Comparison of ENCODE assay signal across 12 cellular contexts in the genomic region with DNA sequence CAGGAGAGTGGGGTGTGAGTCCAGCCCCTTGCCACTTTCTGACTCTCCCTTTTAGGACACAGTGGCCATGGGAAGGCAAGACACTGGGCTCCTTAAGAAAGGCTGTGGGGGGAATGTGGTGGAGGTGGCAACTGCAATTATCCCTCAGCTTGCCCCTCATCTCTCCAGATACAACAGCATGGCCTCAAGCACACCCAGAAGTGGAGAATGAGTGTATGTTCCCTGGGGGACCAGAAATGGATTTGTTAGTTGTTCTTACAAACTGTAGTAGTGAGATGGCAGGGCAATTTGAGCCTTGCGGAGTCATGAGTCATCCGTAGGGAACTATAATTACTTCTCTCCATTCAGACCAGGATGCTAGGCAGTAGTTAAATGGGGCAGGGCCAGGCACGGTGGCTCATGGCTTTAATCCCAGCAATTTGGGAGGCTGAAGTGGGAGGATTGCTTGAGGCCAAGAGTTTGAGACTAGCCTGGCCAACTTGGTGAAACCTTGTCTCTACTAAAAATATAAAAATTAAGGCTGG. TPM values are rescaled to one million over a fixed set of nuclear protein-coding genes. Genes with fewer than 3 reads are reported as not detected.
A peak's percentile ranks its signal among the peaks of the same experiment; 100 is the strongest.
DNase-seq lines count a peak whose midpoint lies in the region; ATAC-seq and TF ChIP-seq lines count a peak whose summit lies in the region.
"Had no signal": no experiment of that assay in that cellular context is flagged by ENCODE, and none has a peak within 500 bp of the region (broad histone marks: within the 10 kb centered on the region; RNA-seq: fewer than 3 reads in every experiment).

No MANE protein-coding gene starts in this region.

- no peak overlapping the region for H3K9ac ChIP-seq in neural progenitor cell

- H3K4me2 ChIP-seq in neural progenitor cell = no peak overlapping the region

- no peak for ATAC-seq in activated CD4-positive, alpha-beta T cell treated with anti-CD3 and anti-CD28 coated beads for 36 hours
- ATAC-seq: activated T-cell treated with anti-CD3 and anti-CD28 coated beads, Interleukin-2, amount 50 U/mL, for 72 hours had no signal

- CTCF ChIA-PET in activated CD4-positive, alpha-beta T cell treated with anti-CD3 and anti-CD28 coated beads for 36 hours (lab: Charles Lee) = interaction anchor here (0.5 to 1.1 kb wide), 2 partner anchors 26 to 453 kb away, joined by 3 read pairs; no protein-coding TSS in a partner anchor

- peaks cover 2% of the 10 kb centered on the region for H3K27me3 Mint-ChIP-seq in neural progenitor cell (ENCODE audit: insufficient read depth, low read depth)
- peaks cover 4% of the 10 kb centered on the region for H3K27me3 Mint-ChIP-seq in activated CD4-positive, alpha-beta T cell treated with anti-CD3 and anti-CD28 coated beads for 36 hours

- H3K4me3 Mint-ChIP-seq in neural progenitor cell = no peak overlapping the region
- no peak overlapping the region for H3K4me3 Mint-ChIP-seq in activated CD4-positive, alpha-beta T cell treated with anti-CD3 and anti-CD28 coated beads for 36 hours
- H3K4me3 Mint-ChIP-seq: activated T-cell treated with anti-CD3 and anti-CD28 coated beads, Interleukin-2, amount 50 U/mL, for 72 hours had no signal

- POLR2A ChIA-PET in activated CD4-positive, alpha-beta T cell treated with anti-CD3 and anti-CD28 coated beads for 36 hours (lab: Charles Lee) = no interaction called here

- H4K20me1 ChIP-seq in neural progenitor cell (ENCODE audit: low read depth) = no peaks in the 10 kb centered on the region

- peaks cover 12% of the 10 kb centered on the region for H3K4me1 ChIP-seq in neural progenitor cell

- H3K9me3 Mint-ChIP-seq in neural progenitor cell = no peaks in the 10 kb centered on the region
- H3K9me3 Mint-ChIP-seq in activated CD4-positive, alpha-beta T cell treated with anti-CD3 and anti-CD28 coated beads for 36 hours (ENCODE audit: low read depth) = no peaks in the 10 kb centered on the region
- H3K9me3 Mint-ChIP-seq: activated T-cell treated with anti-CD3 and anti-CD28 coated beads, Interleukin-2, amount 50 U/mL, for 72 hours had no signal

- no peaks in the 10 kb centered on the region for H3K9me3 ChIP-seq in neural progenitor cell (ENCODE audit: low read depth)
- H3K9me3 ChIP-seq: ovary had no signal

- no peak overlapping the region for H3K27ac ChIP-seq in brain microvascular endothelial cell
- H3K27ac ChIP-seq in neural progenitor cell = no peak overlapping the region
- H3K27ac ChIP-seq: 22Rv1, ovary had no signal

- TF ChIP-seq CTCF in brain microvascular endothelial cell (IDR thresholded peaks at IDR 0.05; ENCODE audit: low read depth, low read length, missing control alignments) (no peak), neural progenitor cell (IDR thresholded peaks at IDR 0.05) (no peak)

- H3K4me1 Mint-ChIP-seq in neural progenitor cell = peaks cover 9% of the 10 kb centered on the region
- H3K4me1 Mint-ChIP-seq in activated CD4-positive, alpha-beta T cell treated with anti-CD3 and anti-CD28 coated beads for 36 hours = peaks cover 14% of the 10 kb centered on the region

- intact Hi-C loops in activated CD4-positive, alpha-beta T cell treated with anti-CD3 and anti-CD28 coated beads for 36 hours (cut with DNase I, micrococcal nuclease) = no loop called here

- H3F3A ChIP-seq in neural progenitor cell (ENCODE audit: low read depth) = peaks cover 26% of the 10 kb centered on the region

- DNase-seq in DMS53 (lab: John Stamatoyannopoulos, UW) (peak; percentile 33), DMS53 treated with DMSO at 0.1 percent for 48 hours (lab: John Stamatoyannopoulos, UW; ENCODE audit: unreplicated experiment) (no peak), NCI-H1436 (lab: John Stamatoyannopoulos, UW) (peak; percentile 95), brain microvascular endothelial cell (peak; percentile 69), neural progenitor cell (ENCODE audit: low spot score) (no peak)
- no peak for DNase-seq in activated CD4-positive, alpha-beta T cell treated with anti-CD3 and anti-CD28 coated beads for 36 hours
- DNase-seq in activated T-cell treated with anti-CD3 and anti-CD28 coated beads, Interleukin-2, amount 50 U/mL, for 48 hours = no peak
- DNase-seq in activated effector memory CD4-positive, alpha-beta T cell treated with Interleukin-2 at 50 U/mL for 16 hours = no peak
- DNase-seq: activated T-cell treated with anti-CD3 and anti-CD28 coated beads, Interleukin-2, amount 50 U/mL, for 72 hours; ovary had no signal

- H2AFZ ChIP-seq in neural progenitor cell (replicated peaks) = no peak overlapping the region

- H3K27me3 ChIP-seq in brain microvascular endothelial cell (replicated peaks) (no peaks in the 10 kb centered on the region), neural progenitor cell (no peaks in the 10 kb centered on the region)
- H3K27me3 ChIP-seq: ovary had no signal

- in situ Hi-C loops in brain microvascular endothelial cell (cut with HindIII; ENCODE audit: low pct_ligation_motif_present, low sequenced_read_pairs) = no loop called here

- H3K36me3 ChIP-seq in brain microvascular endothelial cell (replicated peaks) (no peaks in the 10 kb centered on the region), neural progenitor cell (no peaks in the 10 kb centered on the region)
- H3K36me3 ChIP-seq: ovary had no signal

- H3K79me2 ChIP-seq in neural progenitor cell (ENCODE audit: low read depth) = no peaks in the 10 kb centered on the region

- peak overlapping the region; percentile 37 for H3K27ac Mint-ChIP-seq in neural progenitor cell
- H3K27ac Mint-ChIP-seq in activated CD4-positive, alpha-beta T cell treated with anti-CD3 and anti-CD28 coated beads for 36 hours = no peak overlapping the region
- H3K27ac Mint-ChIP-seq: activated T-cell treated with anti-CD3 and anti-CD28 coated beads, Interleukin-2, amount 50 U/mL, for 72 hours had no signal

- no peak overlapping the region for H3K4me3 ChIP-seq in brain microvascular endothelial cell (ENCODE audit: low read depth, low read length)
- H3K4me3 ChIP-seq in neural progenitor cell = no peak overlapping the region
- H3K4me3 ChIP-seq: ovary had no signal

- H3K36me3 Mint-ChIP-seq in neural progenitor cell = no peaks in the 10 kb centered on the region
- H3K36me3 Mint-ChIP-seq in activated CD4-positive, alpha-beta T cell treated with anti-CD3 and anti-CD28 coated beads for 36 hours (ENCODE audit: low read depth) = no peaks in the 10 kb centered on the region

RNA-seq across cellular contexts. Expression of a gene that starts 25.6 kb away (rescaled TPM):
- total RNA-seq in neural progenitor cell (ENCODE audit: low replicate concordance) = 0.12 TPM in 1 of 2 replicates, not detected in the other
- total RNA-seq in activated CD4-positive, alpha-beta T cell treated with anti-CD3 and anti-CD28 coated beads for 36 hours = not detected
- total RNA-seq: activated T-cell treated with anti-CD3 and anti-CD28 coated beads, Interleukin-2, amount 50 U/mL, for 72 hours; glomerular endothelial cell had no signal

RNA-seq across cellular contexts. Expression of a gene that starts 41.1 kb away (rescaled TPM):
- total RNA-seq in neural progenitor cell (ENCODE audit: low replicate concordance) = 3.5 and 5.0 TPM in 2 replicates
- 10 to 100 TPM; 27.8 to 32.8 TPM for total RNA-seq in activated CD4-positive, alpha-beta T cell treated with anti-CD3 and anti-CD28 coated beads for 36 hours

RNA-seq across cellular contexts. Expression of a gene that starts 59.9 kb away (rescaled TPM):
- total RNA-seq in neural progenitor cell (ENCODE audit: low replicate concordance) = 0.03 and 0.39 TPM in 2 replicates
- total RNA-seq in activated CD4-positive, alpha-beta T cell treated with anti-CD3 and anti-CD28 coated beads for 36 hours = 1 to 10 TPM; 2.0 to 3.6 TPM

Comparison
In these comparisons a context has a peak if more than half of its experiments do, and no peak if none do; other contexts are left out.
1. DNase-seq: peak in DMS53 (single experiment), NCI-H1436 (single experiment) and brain microvascular endothelial cell (single experiment); none in DMS53 treated with DMSO at 0.1 percent for 48 hours (single experiment), neural progenitor cell (single experiment), activated CD4-positive, alpha-beta T cell treated with anti-CD3 and anti-CD28 coated beads for 36 hours (single experiment), activated T-cell treated with anti-CD3 and anti-CD28 coated beads, Interleukin-2, amount 50 U/mL, for 48 hours (0 of 2) and activated effector memory CD4-positive, alpha-beta T cell treated with Interleukin-2 at 50 U/mL for 16 hours (single experiment).